20 cellular contexts compared by ENCODE assay signal in the genomic region with DNA sequence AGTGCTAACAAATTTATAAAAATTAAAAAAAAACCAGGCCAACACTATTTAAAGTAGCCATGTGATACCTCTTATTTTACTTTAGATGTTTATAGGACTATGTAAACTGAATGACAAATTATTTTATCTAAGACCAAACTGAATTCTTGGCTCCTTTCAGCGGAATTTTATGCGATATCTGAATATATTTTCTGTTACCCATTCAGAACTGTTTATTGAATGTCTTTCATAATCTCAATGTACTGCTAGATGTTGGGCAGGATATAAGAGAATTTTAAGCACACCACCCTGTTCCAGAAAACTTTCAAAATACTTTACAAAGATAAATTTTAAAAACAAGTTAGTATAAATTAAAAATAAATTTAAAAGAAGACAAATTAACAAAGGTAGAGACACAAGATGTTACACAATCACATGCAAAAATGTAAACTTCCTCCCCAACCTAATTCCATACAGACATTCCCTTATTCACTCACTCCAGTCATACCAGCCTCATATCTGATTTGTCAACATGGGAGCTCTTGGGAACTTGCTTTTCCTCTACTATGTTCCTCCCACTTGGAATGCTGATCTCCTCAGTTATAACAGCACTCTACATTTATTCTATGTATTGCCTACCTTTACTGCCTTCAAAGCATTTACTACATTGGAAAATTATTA.
"Had no signal": no experiment of that assay in that cellular context is flagged by ENCODE, and none has a peak within 500 bp of the region (broad histone marks: within the 10 kb centered on the region; RNA-seq: fewer than 3 reads in every experiment).

No MANE protein-coding gene starts in this region.

- H3K27me3 ChIP-seq: gastrocnemius medialis, sigmoid colon, stomach, transverse colon had no signal

- H3K27me3 Mint-ChIP-seq: dendritic cell treated with granulocyte-macrophage colony-stimulating factor and Interleukin-4, amounts not matched to agents 40 ng/mL and 50 ng/mL, for 4 days; naive B cell had no signal

- DNase-seq: gastrocnemius medialis; kidney; left cardiac atrium; left ventricle myocardium superior; mesenchymal stem cell; naive B cell; nephron progenitor cell; psoas muscle; sigmoid colon; stimulated activated CD4-positive, alpha-beta T cell treated with anti-CD3 and anti-CD28 coated beads, Interleukin-2, amount 100 ng/mL, for 24 hours; stimulated activated CD4-positive, alpha-beta T cell treated with anti-CD3 and anti-CD28 coated beads, Interleukin-4, amount 100 ng/mL, for 4 hours; stimulated activated naive CD4-positive, alpha-beta T cell; stomach; substantia nigra; transverse colon had no signal

- H3K36me3 Mint-ChIP-seq: naive B cell had no signal

- ATAC-seq: gastrocnemius medialis, left cardiac atrium, left ventricle myocardium superior, psoas muscle had no signal

- H3K4me1 Mint-ChIP-seq: naive B cell, nephron progenitor cell had no signal

- H3K9me3 Mint-ChIP-seq: nephron progenitor cell had no signal

- H3K36me3 ChIP-seq: gastrocnemius medialis, sigmoid colon, stomach, thoracic aorta, transverse colon had no signal

- H3K9me3 ChIP-seq: gastrocnemius medialis, psoas muscle, sigmoid colon, stomach, thoracic aorta, transverse colon had no signal

- H3K4me3 Mint-ChIP-seq: dendritic cell treated with granulocyte-macrophage colony-stimulating factor and Interleukin-4, amounts not matched to agents 40 ng/mL and 50 ng/mL, for 4 days; naive B cell; nephron progenitor cell had no signal

- FAIRE-seq: endothelial cell of umbilical vein, kidney had no signal

- H3K27ac ChIP-seq: gastrocnemius medialis, psoas muscle, skin epidermis, stomach, thoracic aorta, transverse colon had no signal

- H3K27ac Mint-ChIP-seq: dendritic cell treated with granulocyte-macrophage colony-stimulating factor and Interleukin-4, amounts not matched to agents 40 ng/mL and 50 ng/mL, for 4 days; naive B cell; nephron progenitor cell had no signal

- H3K4me1 ChIP-seq: gastrocnemius medialis, psoas muscle, stomach, transverse colon had no signal

- H3K4me3 ChIP-seq: gastrocnemius medialis, lung, psoas muscle, sigmoid colon, skin epidermis, stomach, thoracic aorta, transverse colon had no signal
